7 cellular contexts compared by ENCODE assay signal in genomic region chr10:28722065-28722803, GRCh38. TPM values are rescaled to one million over a fixed set of nuclear protein-coding genes. Genes with fewer than 3 reads are reported as not detected.
DNase-seq lines count a peak whose midpoint lies in the region; ATAC-seq and TF ChIP-seq lines count a peak whose summit lies in the region.

No MANE protein-coding gene starts in this region.

- no peaks in the 10 kb centered on the region for H3F3A ChIP-seq in GM23248 (ENCODE audit: insufficient read depth)

- H3K4me1 ChIP-seq in GM23248 (ENCODE audit: insufficient read depth) (no peaks in the 10 kb centered on the region), esophagus muscularis mucosa (peaks cover 7 to 15% (median 13%) of the 10 kb centered on the region in 4 donors), mucosa of descending colon (ENCODE audit: low read depth) (no peaks in the 10 kb centered on the region), upper lobe of right lung (peaks cover 3% of the 10 kb centered on the region)

- H3K9ac ChIP-seq in GM23248, result no peak overlapping the region

- peak; percentile 25 for ATAC-seq in mucosa of descending colon
- peak; percentile 43 for ATAC-seq in upper lobe of right lung

- no peaks in the 10 kb centered on the region for H3K9me3 ChIP-seq in GM23248 (ENCODE audit: low read depth)
- no peaks in the 10 kb centered on the region for H3K9me3 ChIP-seq in esophagus muscularis mucosa
- no peaks in the 10 kb centered on the region for H3K9me3 ChIP-seq in mucosa of descending colon
- no peaks in the 10 kb centered on the region for H3K9me3 ChIP-seq in upper lobe of right lung

- peak overlapping the region; percentile 32 for H3K4me2 ChIP-seq in GM23248 (ENCODE audit: unreplicated experiment)

- WGBS in GM23248 (ENCODE audit: low coverage in 1 of 2, low lambda C conversion rate in 2 of 2, missing lambda C conversion rate in 2 of 2), 2 experiments, result 3 to 6% methylated on average over 43 to 46 of the region's 46 CpGs
- WGBS in esophagus muscularis mucosa, result 5% methylated on average over 26 of the region's 46 CpGs

- H3K79me2 ChIP-seq in GM23248 (ENCODE audit: insufficient read depth), result no peaks in the 10 kb centered on the region

- no peak for TF ChIP-seq CTCF in esophagus muscularis mucosa (IDR thresholded peaks at IDR 0.05)
- TF ChIP-seq CTCF in mucosa of descending colon (IDR thresholded peaks at IDR 0.05), result no peak
- TF ChIP-seq CTCF in upper lobe of right lung (IDR thresholded peaks at IDR 0.05), result no peak

- peak overlapping the region; percentile 43 for H3K4me3 ChIP-seq in GM23248
- peak overlapping the region; percentile 41 to 59 (median 46) for H3K4me3 ChIP-seq in esophagus muscularis mucosa
- no peak overlapping the region for H3K4me3 ChIP-seq in mucosa of descending colon
- H3K4me3 ChIP-seq in upper lobe of right lung, result peak overlapping the region; percentile 50

- DNase-seq in GM23248 (peak; percentile 25), NCI-H774 (lab: John Stamatoyannopoulos, UW) (peak; percentile 51), esophagus muscularis mucosa (ENCODE audit: extremely low spot score) (no peak), mucosa of descending colon (peak in 2 of 3 donors; percentile 9 to 29), upper lobe of right lung (peak; percentile 68), SKM-1 treated with dmso at 0.1 percent for 144 hours (lab: John Stamatoyannopoulos, UW; ENCODE audit: unreplicated experiment) (no peak)
- DNase-seq in activated effector memory CD4-positive, alpha-beta T cell treated with Interleukin-2 at 50 U/mL for 16 hours, result no peak

- peaks cover 11% of the 10 kb centered on the region for H3K27me3 ChIP-seq in GM23248 (replicated peaks; ENCODE audit: insufficient read depth)
- peaks cover 0 to 45% (median 0%) of the 10 kb centered on the region in 4 donors for H3K27me3 ChIP-seq in esophagus muscularis mucosa
- H3K27me3 ChIP-seq in upper lobe of right lung, result peaks cover 17% of the 10 kb centered on the region

- H3K36me3 ChIP-seq in GM23248 (ENCODE audit: low read depth) (no peaks in the 10 kb centered on the region), esophagus muscularis mucosa (no peaks in the 10 kb centered on the region), mucosa of descending colon (ENCODE audit: low read depth) (no peaks in the 10 kb centered on the region), upper lobe of right lung (no peaks in the 10 kb centered on the region)

- TF ChIP-seq POLR2A in esophagus muscularis mucosa (IDR thresholded peaks at IDR 0.05; ENCODE audit: low read depth), result no peak

- no peaks in the 10 kb centered on the region for H4K20me1 ChIP-seq in GM23248 (ENCODE audit: insufficient read depth)

- H3K9me2 ChIP-seq in GM23248 (ENCODE audit: insufficient read depth), result no peaks in the 10 kb centered on the region

- no peak for TF ChIP-seq EP300 in esophagus muscularis mucosa (IDR thresholded peaks at IDR 0.05)

- intact Hi-C loops in esophagus muscularis mucosa (cut with DNase I), result no loop called here
- intact Hi-C loops in mucosa of descending colon (cut with DNase I, micrococcal nuclease), result no loop called here
- intact Hi-C loops in upper lobe of right lung (cut with DNase I), result no loop called here

- H3K27ac ChIP-seq in GM23248 (no peak overlapping the region), esophagus muscularis mucosa (replicated peaks in 1 of 4) (no peak overlapping the region), upper lobe of right lung (no peak overlapping the region)

- H2AFZ ChIP-seq in GM23248, result peak overlapping the region; percentile 70

- in situ Hi-C loops in GM23248 (cut with MboI), result no loop called here

RNA-seq across cellular contexts. Expression of gene BAMBI, which starts 44.9 kb away (rescaled TPM):
- 0.76 and 1.8 TPM in 2 replicates for total RNA-seq in GM23248 (2014; rRNA removed; shearing (Covaris generic))
- polyA plus RNA-seq in GM23248 (2016; fragmentation: Nextera tagmentation; extraction: Ambion mirVana), result 0.85 and 0.95 TPM in 2 replicates
- total RNA-seq in esophagus muscularis mucosa (1 to 10 TPM; 6.2 to 8.4 (median 8.1) TPM), mucosa of descending colon (1 to 10 TPM; 2.7 to 4.4 (median 4.2) TPM), upper lobe of right lung (12.9 TPM)

Comparison
In these comparisons a context has a peak if more than half of its experiments do, and no peak if none do; other contexts are left out.
1. DNase-seq: peak in GM23248 (single experiment), NCI-H774 (single experiment), mucosa of descending colon (2 of 3) and upper lobe of right lung (single experiment); none in esophagus muscularis mucosa (single experiment), SKM-1 treated with dmso at 0.1 percent for 144 hours (single experiment) and activated effector memory CD4-positive, alpha-beta T cell treated with Interleukin-2 at 50 U/mL for 16 hours (single experiment).